In genomic region chr12:117155278-117156060, GRCh38 we compare ENCODE assay signal across 1 cellular context.
A peak's percentile ranks its signal among the peaks of the same experiment; 100 is the strongest.
TF ChIP-seq lines count a peak whose summit lies in the region.

No MANE protein-coding gene starts in this region.

TF ChIP-seq in HepG2, 621 proteins besides CTCF, POLR2A, EP300 and RAD21 (continued from another document and continues in another):
- TF ChIP-seq NCOR1 (IDR thresholded peaks at IDR 0.05; ENCODE audit: borderline replicate concordance, low read length) (0 out of 2 replicates have a peak, but pooled peaks have one; percentile 29), ZNF609 (CRISPR knock-in tag; IDR thresholded peaks at IDR 0.05; ENCODE audit: borderline replicate concordance) (no peak), POGZ (CRISPR knock-in tag; IDR thresholded peaks at IDR 0.05) (peak; percentile 86), SAFB2 (CRISPR knock-in tag; IDR thresholded peaks at IDR 0.05; ENCODE audit: borderline replicate concordance, low read depth) (no peak), ZNF124 (CRISPR knock-in tag; IDR thresholded peaks at IDR 0.05) (0 out of 2 replicates have a peak, but pooled peaks have one; percentile 29), REST (IDR thresholded peaks at IDR 0.05; ENCODE audit: borderline replicate concordance in 1 of 2, low read depth in 1 of 2, low read length in 2 of 2) (no peak), ZNF563 (CRISPR knock-in tag; IDR thresholded peaks at IDR 0.05) (no peak), ZSCAN12 (CRISPR knock-in tag; IDR thresholded peaks at IDR 0.05) (no peak), FOXJ3 (CRISPR knock-in tag; IDR thresholded peaks at IDR 0.05; ENCODE audit: borderline replicate concordance) (no peak), HOXD1 (CRISPR knock-in tag; IDR thresholded peaks at IDR 0.05) (no peak), YEATS4 (CRISPR knock-in tag; IDR thresholded peaks at IDR 0.05; ENCODE audit: borderline replicate concordance) (no peak), ZFY (CRISPR knock-in tag; IDR thresholded peaks at IDR 0.05) (peak; percentile 25; the same call in 1 of the 2 replicates), SMAD9 (CRISPR knock-in tag; IDR thresholded peaks at IDR 0.05) (no peak), ZNF414 (CRISPR knock-in tag; IDR thresholded peaks at IDR 0.05) (peak; percentile 41; the same call in 1 of the 2 replicates), RFX3 (CRISPR knock-in tag; IDR thresholded peaks at IDR 0.05) (no peak), NPAS2 (CRISPR knock-in tag; IDR thresholded peaks at IDR 0.05; ENCODE audit: borderline replicate concordance) (no peak), ZNF280B (CRISPR knock-in tag; IDR thresholded peaks at IDR 0.05; ENCODE audit: borderline replicate concordance) (no peak), ZNF317 (CRISPR knock-in tag; IDR thresholded peaks at IDR 0.05) (no peak), HDAC6 (IDR thresholded peaks at IDR 0.05; ENCODE audit: low read depth, low read length) (no peak), HOXA5 (CRISPR knock-in tag; IDR thresholded peaks at IDR 0.05) (peak; percentile 66; the same call in 1 of the 2 replicates), ZNF264 (CRISPR knock-in tag; IDR thresholded peaks at IDR 0.05) (no peak), ETV5 (CRISPR knock-in tag; IDR thresholded peaks at IDR 0.05; ENCODE audit: borderline replicate concordance) (peak; percentile 92), HNF4A (CRISPR knock-in tag; IDR thresholded peaks at IDR 0.05) (peak; percentile 74), NAIF1 (CRISPR knock-in tag; IDR thresholded peaks at IDR 0.05; ENCODE audit: borderline replicate concordance) (no peak), MAFK (conservative IDR thresholded peaks at IDR 0.05 in 1 of 2, IDR thresholded peaks at IDR 0.05 in 1 of 2; ENCODE audit: low read length in 2 of 2) (no peak), PHF8 (CRISPR knock-in tag; IDR thresholded peaks at IDR 0.05) (no peak), FOXK1 (CRISPR knock-in tag; IDR thresholded peaks at IDR 0.05; ENCODE audit: borderline replicate concordance, low read depth) (no peak), KDM5A (IDR thresholded peaks at IDR 0.05; ENCODE audit: borderline replicate concordance, low read length) (no peak), IRF1 (CRISPR knock-in tag; IDR thresholded peaks at IDR 0.05; ENCODE audit: low read depth) (no peak), THAP7 (CRISPR knock-in tag; IDR thresholded peaks at IDR 0.05) (no peak; the same call in 1 of the 2 replicates), HDAC2 (CRISPR knock-in tag; IDR thresholded peaks at IDR 0.05) (0 out of 2 replicates have a peak, but pooled peaks have one; percentile 36), ZNF451 (CRISPR knock-in tag; IDR thresholded peaks at IDR 0.05) (peak; percentile 50; the same call in 1 of the 2 replicates)
- TF ChIP-seq, protein P1, sequence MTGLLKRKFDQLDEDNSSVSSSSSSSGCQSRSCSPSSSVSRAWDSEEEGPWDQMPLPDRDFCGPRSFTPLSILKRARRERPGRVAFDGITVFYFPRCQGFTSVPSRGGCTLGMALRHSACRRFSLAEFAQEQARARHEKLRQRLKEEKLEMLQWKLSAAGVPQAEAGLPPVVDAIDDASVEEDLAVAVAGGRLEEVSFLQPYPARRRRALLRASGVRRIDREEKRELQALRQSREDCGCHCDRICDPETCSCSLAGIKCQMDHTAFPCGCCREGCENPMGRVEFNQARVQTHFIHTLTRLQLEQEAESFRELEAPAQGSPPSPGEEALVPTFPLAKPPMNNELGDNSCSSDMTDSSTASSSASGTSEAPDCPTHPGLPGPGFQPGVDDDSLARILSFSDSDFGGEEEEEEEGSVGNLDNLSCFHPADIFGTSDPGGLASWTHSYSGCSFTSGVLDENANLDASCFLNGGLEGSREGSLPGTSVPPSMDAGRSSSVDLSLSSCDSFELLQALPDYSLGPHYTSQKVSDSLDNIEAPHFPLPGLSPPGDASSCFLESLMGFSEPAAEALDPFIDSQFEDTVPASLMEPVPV (CRISPR knock-in tag; IDR thresholded peaks at IDR 0.05) = no peak
- TF ChIP-seq, protein P2, sequence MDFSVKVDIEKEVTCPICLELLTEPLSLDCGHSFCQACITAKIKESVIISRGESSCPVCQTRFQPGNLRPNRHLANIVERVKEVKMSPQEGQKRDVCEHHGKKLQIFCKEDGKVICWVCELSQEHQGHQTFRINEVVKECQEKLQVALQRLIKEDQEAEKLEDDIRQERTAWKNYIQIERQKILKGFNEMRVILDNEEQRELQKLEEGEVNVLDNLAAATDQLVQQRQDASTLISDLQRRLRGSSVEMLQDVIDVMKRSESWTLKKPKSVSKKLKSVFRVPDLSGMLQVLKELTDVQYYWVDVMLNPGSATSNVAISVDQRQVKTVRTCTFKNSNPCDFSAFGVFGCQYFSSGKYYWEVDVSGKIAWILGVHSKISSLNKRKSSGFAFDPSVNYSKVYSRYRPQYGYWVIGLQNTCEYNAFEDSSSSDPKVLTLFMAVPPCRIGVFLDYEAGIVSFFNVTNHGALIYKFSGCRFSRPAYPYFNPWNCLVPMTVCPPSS (IDR thresholded peaks at IDR 0.05) = no peak
- TF ChIP-seq, protein P3, sequence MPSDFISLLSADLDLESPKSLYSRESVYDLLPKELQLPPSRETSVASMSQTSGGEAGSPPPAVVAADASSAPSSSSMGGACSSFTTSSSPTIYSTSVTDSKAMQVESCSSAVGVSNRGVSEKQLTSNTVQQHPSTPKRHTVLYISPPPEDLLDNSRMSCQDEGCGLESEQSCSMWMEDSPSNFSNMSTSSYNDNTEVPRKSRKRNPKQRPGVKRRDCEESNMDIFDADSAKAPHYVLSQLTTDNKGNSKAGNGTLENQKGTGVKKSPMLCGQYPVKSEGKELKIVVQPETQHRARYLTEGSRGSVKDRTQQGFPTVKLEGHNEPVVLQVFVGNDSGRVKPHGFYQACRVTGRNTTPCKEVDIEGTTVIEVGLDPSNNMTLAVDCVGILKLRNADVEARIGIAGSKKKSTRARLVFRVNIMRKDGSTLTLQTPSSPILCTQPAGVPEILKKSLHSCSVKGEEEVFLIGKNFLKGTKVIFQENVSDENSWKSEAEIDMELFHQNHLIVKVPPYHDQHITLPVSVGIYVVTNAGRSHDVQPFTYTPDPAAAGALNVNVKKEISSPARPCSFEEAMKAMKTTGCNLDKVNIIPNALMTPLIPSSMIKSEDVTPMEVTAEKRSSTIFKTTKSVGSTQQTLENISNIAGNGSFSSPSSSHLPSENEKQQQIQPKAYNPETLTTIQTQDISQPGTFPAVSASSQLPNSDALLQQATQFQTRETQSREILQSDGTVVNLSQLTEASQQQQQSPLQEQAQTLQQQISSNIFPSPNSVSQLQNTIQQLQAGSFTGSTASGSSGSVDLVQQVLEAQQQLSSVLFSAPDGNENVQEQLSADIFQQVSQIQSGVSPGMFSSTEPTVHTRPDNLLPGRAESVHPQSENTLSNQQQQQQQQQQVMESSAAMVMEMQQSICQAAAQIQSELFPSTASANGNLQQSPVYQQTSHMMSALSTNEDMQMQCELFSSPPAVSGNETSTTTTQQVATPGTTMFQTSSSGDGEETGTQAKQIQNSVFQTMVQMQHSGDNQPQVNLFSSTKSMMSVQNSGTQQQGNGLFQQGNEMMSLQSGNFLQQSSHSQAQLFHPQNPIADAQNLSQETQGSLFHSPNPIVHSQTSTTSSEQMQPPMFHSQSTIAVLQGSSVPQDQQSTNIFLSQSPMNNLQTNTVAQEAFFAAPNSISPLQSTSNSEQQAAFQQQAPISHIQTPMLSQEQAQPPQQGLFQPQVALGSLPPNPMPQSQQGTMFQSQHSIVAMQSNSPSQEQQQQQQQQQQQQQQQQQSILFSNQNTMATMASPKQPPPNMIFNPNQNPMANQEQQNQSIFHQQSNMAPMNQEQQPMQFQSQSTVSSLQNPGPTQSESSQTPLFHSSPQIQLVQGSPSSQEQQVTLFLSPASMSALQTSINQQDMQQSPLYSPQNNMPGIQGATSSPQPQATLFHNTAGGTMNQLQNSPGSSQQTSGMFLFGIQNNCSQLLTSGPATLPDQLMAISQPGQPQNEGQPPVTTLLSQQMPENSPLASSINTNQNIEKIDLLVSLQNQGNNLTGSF (CRISPR knock-in tag; IDR thresholded peaks at IDR 0.05) = no peak
